ENCODE assay signal across 15 cellular contexts in the genomic region with DNA sequence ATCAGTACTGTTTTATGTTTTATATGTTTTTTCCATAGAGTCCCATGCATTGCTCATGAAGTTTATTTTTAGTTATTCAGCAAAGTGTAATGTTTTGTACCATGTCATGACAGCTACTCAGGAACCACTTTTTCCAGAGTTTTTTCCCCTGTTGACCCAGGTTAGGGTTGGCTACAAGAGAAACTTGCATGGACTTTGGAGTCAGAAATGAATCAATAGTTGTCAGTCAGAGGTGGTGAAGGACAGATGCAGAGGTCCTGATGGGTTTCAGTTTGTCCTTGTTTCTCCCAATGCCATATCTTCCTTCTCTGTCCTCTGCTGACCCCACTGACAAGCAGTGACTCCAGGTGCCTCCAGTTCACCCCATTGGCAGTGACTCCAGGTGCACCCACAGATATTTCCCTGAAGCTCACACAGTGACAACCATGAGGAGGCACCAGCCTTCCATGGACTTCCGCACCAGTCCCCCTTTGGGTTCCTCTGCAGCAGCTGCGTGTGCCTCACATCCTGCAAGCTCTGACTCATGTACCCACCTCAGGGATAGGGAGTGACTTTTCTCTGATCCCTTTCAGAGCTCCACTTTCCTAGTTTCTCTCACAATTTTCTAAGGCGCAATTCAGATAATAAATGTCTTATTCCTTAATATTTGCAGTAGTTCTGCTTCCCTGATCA.
DNase-seq lines count a peak whose midpoint lies in the region; ATAC-seq, FAIRE-seq and TF ChIP-seq lines count a peak whose summit lies in the region.
"Had no signal": no experiment of that assay in that cellular context is flagged by ENCODE, and none has a peak within 500 bp of the region (broad histone marks: within the 10 kb centered on the region; RNA-seq: fewer than 3 reads in every experiment).

No MANE protein-coding gene starts in this region.

- 77% methylated on average over 3 of the region's 3 CpGs for WGBS in prostate gland

- H3K4me1 ChIP-seq in DND-41 (ENCODE audit: insufficient read depth, low read length) (peaks cover 16% of the 10 kb centered on the region), Karpas-422 (ENCODE audit: low read length) (peaks cover 59% of the 10 kb centered on the region), keratinocyte (ENCODE audit: control insufficient read depth, extremely low read depth, insufficient read depth, low read length) (peaks cover 11% of the 10 kb centered on the region), prostate gland (replicated peaks) (no peaks in the 10 kb centered on the region)

- dilution Hi-C loops in keratinocyte (cut with MboI; ENCODE audit: extremely low pct_ligation_motif_present, low sequenced_read_pairs): no loop called here

- H3K27ac ChIP-seq in DND-41 (ENCODE audit: low read length) (no peak overlapping the region), Karpas-422 (ENCODE audit: low read length) (peak overlapping the region; percentile 53), keratinocyte (ENCODE audit: control insufficient read depth, insufficient read depth, low read length) (no peak overlapping the region), prostate gland (no peak overlapping the region)
- H3K27ac ChIP-seq: ovary had no signal

- peaks cover 19% of the 10 kb centered on the region for H3K4me1 Mint-ChIP-seq in activated CD4-positive, alpha-beta T cell treated with anti-CD3 and anti-CD28 coated beads, Interleukin-2, amount 10 ng/mL, durations not matched to agents 7 days and 5 days

- H3K9me3 ChIP-seq in DND-41 (ENCODE audit: insufficient read depth, low read length, severe bottlenecking) (no peaks in the 10 kb centered on the region), Karpas-422 (ENCODE audit: low read length) (no peaks in the 10 kb centered on the region), keratinocyte (ENCODE audit: control insufficient read depth, low read depth, low read length) (no peaks in the 10 kb centered on the region), prostate gland (no peaks in the 10 kb centered on the region)
- H3K9me3 ChIP-seq: ovary had no signal

- no peak overlapping the region for H2AFZ ChIP-seq in DND-41 (ENCODE audit: low read depth, low read length)
- H2AFZ ChIP-seq in Karpas-422 (ENCODE audit: low read length): no peak overlapping the region
- H2AFZ ChIP-seq in keratinocyte (ENCODE audit: control insufficient read depth, low read length): no peak overlapping the region

- no peaks in the 10 kb centered on the region for H3K9me3 Mint-ChIP-seq in activated CD4-positive, alpha-beta T cell treated with anti-CD3 and anti-CD28 coated beads, Interleukin-2, amount 10 ng/mL, durations not matched to agents 7 days and 5 days
- H3K9me3 Mint-ChIP-seq: activated naive CD4-positive, alpha-beta T cell treated with anti-CD3 and anti-CD28 coated beads, Interleukin-2, amount 50 U/mL, for 24 hours; dendritic cell treated with granulocyte-macrophage colony-stimulating factor and Interleukin-4, amounts not matched to agents 40 ng/mL and 50 ng/mL, for 4 days had no signal

- peak; percentile 75 for ATAC-seq in DND-41 (ENCODE audit: insufficient read depth, low read depth)
- ATAC-seq in HG02642 (IDR thresholded peaks at IDR 0.05; ENCODE audit: poor library complexity, unreplicated experiment): no peak

- H3K4me2 ChIP-seq in DND-41 (ENCODE audit: insufficient read depth, low read length): no peak overlapping the region
- H3K4me2 ChIP-seq in Karpas-422 (ENCODE audit: low read depth, low read length, poor library complexity, severe bottlenecking): peak overlapping the region; percentile 26
- peak overlapping the region; percentile 4 for H3K4me2 ChIP-seq in keratinocyte (ENCODE audit: control insufficient read depth, extremely low read depth, insufficient read depth, low read depth, low read length)

- no peak overlapping the region for H3K27ac Mint-ChIP-seq in activated CD4-positive, alpha-beta T cell treated with anti-CD3 and anti-CD28 coated beads, Interleukin-2, amount 10 ng/mL, durations not matched to agents 7 days and 5 days
- H3K27ac Mint-ChIP-seq: activated naive CD4-positive, alpha-beta T cell treated with anti-CD3 and anti-CD28 coated beads, Interleukin-2, amount 50 U/mL, for 24 hours; dendritic cell treated with granulocyte-macrophage colony-stimulating factor and Interleukin-4, amounts not matched to agents 40 ng/mL and 50 ng/mL, for 4 days had no signal

- DNase-seq in DND-41 (no peak), Karpas-422 (no peak), UCSD-AML1 (lab: John Stamatoyannopoulos, UW; ENCODE audit: unreplicated experiment) (peak; percentile 70), keratinocyte (ENCODE audit: low read depth, low spot score) (no peak), prostate gland (ENCODE audit: low spot score) (no peak), RPMI8226 (no peak)
- DNase-seq in activated CD4-positive, alpha-beta T cell treated with anti-CD3 and anti-CD28 coated beads, Interleukin-2, amount 10 ng/mL, durations not matched to agents 7 days and 5 days: no peak
- DNase-seq: GF-D8; NCI-H1930; ovary; stimulated activated CD4-positive, alpha-beta T cell treated with anti-CD3 and anti-CD28 coated beads, Interleukin-2, amount 100 ng/mL, for 48 hours; stimulated activated naive CD4-positive, alpha-beta T cell had no signal

- no peaks in the 10 kb centered on the region for H3K9me2 ChIP-seq in Karpas-422 (replicated peaks; ENCODE audit: insufficient read depth, low read length)

- H3K4me3 Mint-ChIP-seq in activated CD4-positive, alpha-beta T cell treated with anti-CD3 and anti-CD28 coated beads, Interleukin-2, amount 10 ng/mL, durations not matched to agents 7 days and 5 days: no peak overlapping the region
- H3K4me3 Mint-ChIP-seq: activated naive CD4-positive, alpha-beta T cell treated with anti-CD3 and anti-CD28 coated beads, Interleukin-2, amount 50 U/mL, for 24 hours; dendritic cell treated with granulocyte-macrophage colony-stimulating factor and Interleukin-4, amounts not matched to agents 40 ng/mL and 50 ng/mL, for 4 days had no signal

- peak; percentile 86 for FAIRE-seq in keratinocyte (lab: Jason Lieb, UNC)

- H3K79me2 ChIP-seq in DND-41 (ENCODE audit: insufficient read depth, low read length) (no peaks in the 10 kb centered on the region), Karpas-422 (ENCODE audit: low read length) (no peaks in the 10 kb centered on the region), keratinocyte (ENCODE audit: control insufficient read depth, insufficient read depth, low read length) (no peaks in the 10 kb centered on the region)

- H3K4me3 ChIP-seq in DND-41 (ENCODE audit: low read depth in 1 of 2, low read length in 2 of 2) (no peak overlapping the region), Karpas-422 (ENCODE audit: low read length) (no peak overlapping the region), keratinocyte (ENCODE audit: control insufficient read depth in 2 of 3, extremely low read depth in 1 of 3, insufficient read depth in 2 of 3, low read depth in 1 of 3, low read length in 3 of 3) (no peak overlapping the region), prostate gland (no peak overlapping the region)
- H3K4me3 ChIP-seq: ovary had no signal

- POLR2A ChIA-PET in activated CD4-positive, alpha-beta T cell treated with anti-CD3 and anti-CD28 coated beads, Interleukin-2, amount 10 ng/mL, durations not matched to agents 7 days and 5 days (lab: Charles Lee): no interaction called here

- TF ChIP-seq CTCF in DND-41 (IDR thresholded peaks at IDR 0.05; ENCODE audit: borderline replicate concordance, extremely low read depth, low read length, poor library complexity, severe bottlenecking) (peak; percentile 42), keratinocyte (optimal IDR thresholded peaks at IDR 0.05 in 1 of 3, IDR thresholded peaks at IDR 0.05 in 1 of 3, conservative IDR thresholded peaks at IDR 0.05 in 1 of 3; ENCODE audit: extremely low read depth in 1 of 3, insufficient read depth in 2 of 3, low read length in 3 of 3) (peak; percentile 3 to 55 (median 32)), prostate gland (IDR thresholded peaks at IDR 0.05) (no peak)

- H3K36me3 Mint-ChIP-seq in activated CD4-positive, alpha-beta T cell treated with anti-CD3 and anti-CD28 coated beads, Interleukin-2, amount 10 ng/mL, durations not matched to agents 7 days and 5 days (ENCODE audit: low read depth): no peaks in the 10 kb centered on the region
- H3K36me3 Mint-ChIP-seq: activated naive CD4-positive, alpha-beta T cell treated with anti-CD3 and anti-CD28 coated beads, Interleukin-2, amount 50 U/mL, for 24 hours had no signal

- no peaks in the 10 kb centered on the region for H4K20me1 ChIP-seq in DND-41 (ENCODE audit: insufficient read depth, low read length)
- no peaks in the 10 kb centered on the region for H4K20me1 ChIP-seq in Karpas-422 (ENCODE audit: insufficient read depth, low read depth, low read length)
- no peaks in the 10 kb centered on the region for H4K20me1 ChIP-seq in keratinocyte (ENCODE audit: control insufficient read depth, extremely low read depth, insufficient read depth, low read length)

- H3K27me3 ChIP-seq in DND-41 (ENCODE audit: insufficient read depth, low read length, poor library complexity): no peaks in the 10 kb centered on the region
- no peaks in the 10 kb centered on the region for H3K27me3 ChIP-seq in Karpas-422 (ENCODE audit: low read length)
- no peaks in the 10 kb centered on the region for H3K27me3 ChIP-seq in keratinocyte (ENCODE audit: control insufficient read depth, extremely low read depth, insufficient read depth, low read length)
- H3K27me3 ChIP-seq in prostate gland (replicated peaks; ENCODE audit: insufficient read depth): no peaks in the 10 kb centered on the region

- H3K36me3 ChIP-seq in DND-41 (ENCODE audit: insufficient read depth, low read length): no peaks in the 10 kb centered on the region
- no peaks in the 10 kb centered on the region for H3K36me3 ChIP-seq in Karpas-422 (ENCODE audit: insufficient read depth, low read length)
- H3K36me3 ChIP-seq in keratinocyte (ENCODE audit: control insufficient read depth in 2 of 2, extremely low read depth in 1 of 2, insufficient read depth in 2 of 2, low read length in 2 of 2): no peaks in the 10 kb centered on the region
- no peaks in the 10 kb centered on the region for H3K36me3 ChIP-seq in prostate gland
- H3K36me3 ChIP-seq: ovary had no signal

- no peaks in the 10 kb centered on the region for H3K27me3 Mint-ChIP-seq in activated CD4-positive, alpha-beta T cell treated with anti-CD3 and anti-CD28 coated beads, Interleukin-2, amount 10 ng/mL, durations not matched to agents 7 days and 5 days
- H3K27me3 Mint-ChIP-seq: activated naive CD4-positive, alpha-beta T cell treated with anti-CD3 and anti-CD28 coated beads, Interleukin-2, amount 50 U/mL, for 24 hours; dendritic cell treated with granulocyte-macrophage colony-stimulating factor and Interleukin-4, amounts not matched to agents 40 ng/mL and 50 ng/mL, for 4 days had no signal

- H3K9me1 ChIP-seq in keratinocyte (ENCODE audit: control insufficient read depth, extremely low read depth, insufficient read depth, low read length): no peaks in the 10 kb centered on the region

- H3K9ac ChIP-seq in DND-41 (ENCODE audit: low read depth, low read length) (no peak overlapping the region), Karpas-422 (ENCODE audit: low read length) (peak overlapping the region; percentile 6; the same call in 1 of the 2 replicates), keratinocyte (ENCODE audit: control insufficient read depth, extremely low read depth, insufficient read depth, low read length) (no peak overlapping the region)

- no peak for TF ChIP-seq POLR2A in prostate gland (IDR thresholded peaks at IDR 0.05)

- intact Hi-C loops in prostate gland (cut with DNase I): no loop called here

- CTCF ChIA-PET in activated CD4-positive, alpha-beta T cell treated with anti-CD3 and anti-CD28 coated beads, Interleukin-2, amount 10 ng/mL, durations not matched to agents 7 days and 5 days (lab: Charles Lee): interaction anchor here (1.2 to 1.4 kb wide), 2 partner anchors 9 to 17 kb away, joined by 3 to 6 read pairs; no protein-coding TSS in a partner anchor

Comparison
In these comparisons a context has a peak if more than half of its experiments do, and no peak if none do; other contexts are left out.
1. CTCF ChIP-seq: peak in DND-41 (single experiment) and keratinocyte (3 of 3); none in prostate gland (0 of 4).